Comparison of ENCODE assay signal across 14 cellular contexts in the genomic region with DNA sequence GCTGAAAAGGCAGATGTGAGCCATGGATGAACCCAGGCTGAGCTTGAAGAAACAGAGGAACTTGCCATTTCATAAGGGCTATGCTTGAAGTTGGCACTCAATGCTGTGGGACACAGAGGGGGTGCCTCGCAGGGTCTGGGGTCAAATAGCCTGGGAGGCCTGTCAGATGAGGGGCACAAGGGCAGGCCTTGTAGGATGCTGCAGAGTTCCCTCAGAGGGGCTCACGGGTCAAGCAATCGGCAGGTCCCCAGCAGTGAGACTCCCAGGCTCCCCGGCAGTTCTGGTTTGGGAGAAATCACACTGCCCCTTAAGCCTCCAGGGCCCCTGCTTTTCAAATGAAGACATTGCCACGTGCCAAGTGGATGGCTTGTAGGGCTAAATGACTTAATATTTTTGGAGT.
DNase-seq lines count a peak whose midpoint lies in the region; ATAC-seq and TF ChIP-seq lines count a peak whose summit lies in the region.
"Had no signal": no experiment of that assay in that cellular context is flagged by ENCODE, and none has a peak within 500 bp of the region (broad histone marks: within the 10 kb centered on the region; RNA-seq: fewer than 3 reads in every experiment).

No MANE protein-coding gene starts in this region.

- H3K36me3 Mint-ChIP-seq in type B pancreatic cell = no peaks in the 10 kb centered on the region
- H3K36me3 Mint-ChIP-seq: CD4-positive, alpha-beta memory T cell had no signal

- TF ChIP-seq EP300 in esophagus muscularis mucosa (IDR thresholded peaks at IDR 0.05) = no peak

- TF ChIP-seq CTCF in esophagus muscularis mucosa (IDR thresholded peaks at IDR 0.05) = no peak
- no peak for TF ChIP-seq CTCF in psoas muscle (IDR thresholded peaks at IDR 0.05)
- TF ChIP-seq CTCF in type B pancreatic cell (conservative IDR thresholded peaks at IDR 0.05) = no peak

- intact Hi-C loops in esophagus muscularis mucosa (cut with DNase I) = no loop called here
- intact Hi-C loops in psoas muscle (cut with DNase I) = no loop called here

- H3K36me3 ChIP-seq in esophagus muscularis mucosa (no peaks in the 10 kb centered on the region), psoas muscle (ENCODE audit: insufficient read depth in 1 of 2, low read depth in 1 of 2) (no peaks in the 10 kb centered on the region)
- H3K36me3 ChIP-seq: BE2C had no signal

- peaks cover 0 to 6% (median 0%) of the 10 kb centered on the region in 4 donors for H3K9me3 ChIP-seq in esophagus muscularis mucosa
- H3K9me3 ChIP-seq in psoas muscle = no peaks in the 10 kb centered on the region
- H3K9me3 ChIP-seq: A549, BE2C, Caco-2 had no signal

- H3K27ac ChIP-seq in esophagus muscularis mucosa (replicated peaks in 1 of 4) = no peak overlapping the region
- peak overlapping the region; percentile 66 for H3K27ac ChIP-seq in psoas muscle
- H3K27ac ChIP-seq: A549, C4-2B had no signal

- no peaks in the 10 kb centered on the region for H3K9me3 Mint-ChIP-seq in type B pancreatic cell

- no peaks in the 10 kb centered on the region for H3K4me1 ChIP-seq in esophagus muscularis mucosa
- H3K4me1 ChIP-seq in psoas muscle = no peaks in the 10 kb centered on the region
- H3K4me1 ChIP-seq: A549, Caco-2 had no signal

- no peak overlapping the region for H3K27ac Mint-ChIP-seq in type B pancreatic cell
- H3K27ac Mint-ChIP-seq: CD4-positive, alpha-beta memory T cell had no signal

- H3K4me3 ChIP-seq in esophagus muscularis mucosa (no peak overlapping the region), psoas muscle (peak overlapping the region; percentile 21)
- H3K4me3 ChIP-seq: A549 had no signal

- ATAC-seq in psoas muscle (no peak), GM21529 (IDR thresholded peaks at IDR 0.05; ENCODE audit: unreplicated experiment) (no peak)
- ATAC-seq: A549, HCT116 had no signal

- peak; percentile 28 for DNase-seq in ecto neural progenitor cell (ENCODE audit: low spot score)
- DNase-seq in esophagus muscularis mucosa (ENCODE audit: extremely low spot score) = peak; percentile 86
- no peak for DNase-seq in psoas muscle
- peak; percentile 37 for DNase-seq in type B pancreatic cell (ENCODE audit: extremely low spot score, unreplicated experiment)
- DNase-seq in dermis blood vessel endothelial cell = no peak
- DNase-seq: BE2C; Caco-2; CD4-positive, alpha-beta memory T cell; GF-D8; IMR-90 had no signal

- no peak for TF ChIP-seq POLR2A in esophagus muscularis mucosa (IDR thresholded peaks at IDR 0.05; ENCODE audit: low read depth)

- WGBS in esophagus muscularis mucosa = 66% methylated on average over 4 of the region's 5 CpGs
- 53 to 58% (median 53%) methylated on average over 5 of the region's 5 CpGs for WGBS in psoas muscle, 3 donors

- H3K27me3 ChIP-seq in esophagus muscularis mucosa (peaks cover 0 to 60% (median 0%) of the 10 kb centered on the region in 4 donors), psoas muscle (ENCODE audit: insufficient read depth in 3 of 3, low read length in 2 of 3) (no peaks in the 10 kb centered on the region)
- H3K27me3 ChIP-seq: BE2C had no signal

- peaks cover 36% of the 10 kb centered on the region for H3K27me3 Mint-ChIP-seq in type B pancreatic cell

- H3K4me1 Mint-ChIP-seq in type B pancreatic cell (ENCODE audit: unreplicated experiment) = no peaks in the 10 kb centered on the region
- H3K4me1 Mint-ChIP-seq: CD4-positive, alpha-beta memory T cell had no signal

- no peak overlapping the region for H3K4me3 Mint-ChIP-seq in type B pancreatic cell
- H3K4me3 Mint-ChIP-seq: CD4-positive, alpha-beta memory T cell had no signal

Comparison
In these comparisons a context has a peak if more than half of its experiments do, and no peak if none do; other contexts are left out.
1. DNase-seq: peak in ecto neural progenitor cell (single experiment), esophagus muscularis mucosa (single experiment) and type B pancreatic cell (single experiment); none in psoas muscle (0 of 2) and dermis blood vessel endothelial cell (single experiment).